Comparison of ENCODE assay signal across 19 cellular contexts in genomic region chr1:219092206-219092605, GRCh38.
DNase-seq lines count a peak whose midpoint lies in the region; ATAC-seq, FAIRE-seq and TF ChIP-seq lines count a peak whose summit lies in the region.
"Had no signal": no experiment of that assay in that cellular context is flagged by ENCODE, and none has a peak within 500 bp of the region (broad histone marks: within the 10 kb centered on the region; RNA-seq: fewer than 3 reads in every experiment).

No MANE protein-coding gene starts in this region.

- no peaks in the 10 kb centered on the region for H3K79me2 ChIP-seq in osteoblast (ENCODE audit: insufficient read depth, low read length)

- intact Hi-C loops in sciatic nerve (cut with DNase I): no loop called here

- no peaks in the 10 kb centered on the region for H3K36me3 ChIP-seq in bronchial epithelial cell (ENCODE audit: control insufficient read depth, insufficient read depth, low read length)
- H3K36me3 ChIP-seq in osteoblast (ENCODE audit: insufficient read depth, low read length): no peaks in the 10 kb centered on the region
- H3K36me3 ChIP-seq: BE2C had no signal

- peaks cover 29% of the 10 kb centered on the region for H3K4me1 ChIP-seq in osteoblast (ENCODE audit: insufficient read depth, low read length)
- H3K4me1 ChIP-seq: BE2C, Caco-2 had no signal

- H3K4me2 ChIP-seq in osteoblast (ENCODE audit: insufficient read depth, low read length): no peak overlapping the region

- H3K27me3 ChIP-seq in bronchial epithelial cell (ENCODE audit: control insufficient read depth, insufficient read depth, low read length) (no peaks in the 10 kb centered on the region), osteoblast (ENCODE audit: insufficient read depth, low read length) (no peaks in the 10 kb centered on the region)
- H3K27me3 ChIP-seq: BE2C had no signal

- peak overlapping the region; percentile 61 for H3K27ac ChIP-seq in osteoblast (ENCODE audit: low read depth, low read length)
- H3K27ac ChIP-seq: coronary artery had no signal

- H3K9me3 ChIP-seq in osteoblast (ENCODE audit: low read depth, low read length): no peaks in the 10 kb centered on the region
- H3K9me3 ChIP-seq: BE2C, Caco-2 had no signal

- ATAC-seq in sciatic nerve: no peak
- no peak for ATAC-seq in HG02571 (IDR thresholded peaks at IDR 0.05; ENCODE audit: unreplicated experiment)
- ATAC-seq: activated CD4-positive, alpha-beta T cell treated with anti-CD3 and anti-CD28 coated beads for 36 hours; Right ventricle myocardium inferior had no signal

- no peak overlapping the region for H2AFZ ChIP-seq in osteoblast (ENCODE audit: low read length)

- DNase-seq in EL: peak; percentile 73
- peak; percentile 27 for DNase-seq in LHCN-M2 (ENCODE audit: low read depth)
- peak; percentile 74 for DNase-seq in bronchial epithelial cell (ENCODE audit: low read depth)
- DNase-seq in osteoblast (ENCODE audit: insufficient read length, low spot score, missing footprints): no peak
- DNase-seq in sciatic nerve (ENCODE audit: low spot score): no peak
- no peak for DNase-seq in GM19238 (ENCODE audit: insufficient read length, low spot score)
- DNase-seq in HuH-7.5 (ENCODE audit: low spot score): no peak
- DNase-seq: activated CD4-positive, alpha-beta T cell treated with anti-CD3 and anti-CD28 coated beads for 36 hours; BE2C; Caco-2; endodermal cell; kidney glomerular epithelial cell; MM.1S; NCI-H1436 treated with DMSO at 0.1 percent for 48 hours; NCI-H2171; NCI-H526 treated with DMSO at 0.1 percent for 48 hours had no signal

- H4K20me1 ChIP-seq in osteoblast (ENCODE audit: insufficient read depth, low read length): no peaks in the 10 kb centered on the region

- H3K4me3 ChIP-seq in bronchial epithelial cell (ENCODE audit: low read depth, low read length): no peak overlapping the region
- no peak overlapping the region for H3K4me3 ChIP-seq in osteoblast (ENCODE audit: insufficient read depth, low read length)
- H3K4me3 ChIP-seq: coronary artery had no signal

- no peak for FAIRE-seq in bronchial epithelial cell (lab: Jason Lieb, UNC)

- TF ChIP-seq CTCF in bronchial epithelial cell (IDR thresholded peaks at IDR 0.05; ENCODE audit: insufficient read depth, low read length, severe bottlenecking): no peak
- TF ChIP-seq CTCF in osteoblast (IDR thresholded peaks at IDR 0.05; ENCODE audit: extremely low read depth, low read depth, low read length): no peak

Comparison
In these comparisons a context has a peak if more than half of its experiments do, and no peak if none do; other contexts are left out.
1. DNase-seq: peak in EL (single experiment), LHCN-M2 (single experiment) and bronchial epithelial cell (single experiment); none in osteoblast (single experiment), sciatic nerve (single experiment), GM19238 (single experiment) and HuH-7.5 (single experiment).